2 cellular contexts compared by ENCODE assay signal in the genomic region with DNA sequence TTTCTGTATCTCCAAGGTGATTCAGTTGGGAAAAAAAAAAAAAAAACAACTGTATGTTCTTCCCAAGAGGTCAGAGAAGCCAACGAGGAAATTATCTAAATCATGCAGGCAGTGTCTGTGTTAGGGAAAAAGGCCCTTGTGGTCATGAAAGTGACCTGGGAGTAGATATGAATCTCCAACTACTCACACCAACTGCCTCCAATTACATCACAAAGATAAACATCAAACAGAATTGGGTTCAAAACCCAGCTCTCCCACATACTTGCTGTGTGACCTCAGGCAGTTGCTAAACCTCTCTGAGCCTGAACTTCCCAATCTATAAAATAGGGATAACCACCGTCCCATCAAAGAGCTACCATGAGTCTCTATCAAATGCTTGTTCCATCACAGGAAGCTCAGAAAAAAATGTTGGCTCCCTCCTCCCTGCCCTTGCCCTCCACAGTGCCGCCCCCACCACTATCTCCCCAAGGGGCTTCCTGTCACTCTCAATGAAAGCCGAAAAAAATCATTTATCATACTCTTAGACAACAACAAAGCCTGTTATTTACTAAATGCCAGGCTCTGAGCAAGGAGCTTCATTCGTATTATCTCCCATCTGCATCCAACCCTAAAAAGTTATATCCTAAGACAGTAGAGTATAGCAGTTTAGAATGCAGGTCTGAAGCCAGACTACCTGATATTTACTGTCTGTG.
TF ChIP-seq lines count a peak whose summit lies in the region.

No MANE protein-coding gene starts in this region.

TF ChIP-seq in HepG2, 621 proteins besides CTCF, POLR2A, EP300 and RAD21:
- TF ChIP-seq, protein P1, sequence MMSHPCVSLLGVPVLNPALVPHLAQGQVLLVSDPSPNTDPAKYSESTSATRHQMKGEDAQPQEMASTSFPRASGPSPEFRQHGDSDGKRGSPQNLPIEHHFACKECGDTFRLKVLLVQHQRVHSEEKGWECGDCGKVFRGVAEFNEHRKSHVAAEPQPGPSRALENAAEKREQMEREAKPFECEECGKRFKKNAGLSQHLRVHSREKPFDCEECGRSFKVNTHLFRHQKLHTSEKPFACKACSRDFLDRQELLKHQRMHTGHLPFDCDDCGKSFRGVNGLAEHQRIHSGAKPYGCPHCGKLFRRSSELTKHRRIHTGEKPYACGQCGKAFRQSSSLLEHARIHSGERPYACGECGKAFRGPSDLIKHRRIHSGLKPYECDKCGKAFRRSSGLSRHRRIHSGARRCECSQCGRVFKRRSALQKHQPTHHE (CRISPR knock-in tag; IDR thresholded peaks at IDR 0.05; ENCODE audit: borderline replicate concordance) = no peak
- TF ChIP-seq ZMYM3 (CRISPR knock-in tag; IDR thresholded peaks at IDR 0.05) = peak; percentile 61; the same call in 1 of the 2 replicates
- TF ChIP-seq ZNF768 (CRISPR knock-in tag; IDR thresholded peaks at IDR 0.05) = peak; percentile 89; the same call in 1 of the 2 replicates

TF ChIP-seq in K562, 482 proteins besides CTCF, POLR2A, EP300 and RAD21 (continues in another document):
- TF ChIP-seq, protein P2, sequence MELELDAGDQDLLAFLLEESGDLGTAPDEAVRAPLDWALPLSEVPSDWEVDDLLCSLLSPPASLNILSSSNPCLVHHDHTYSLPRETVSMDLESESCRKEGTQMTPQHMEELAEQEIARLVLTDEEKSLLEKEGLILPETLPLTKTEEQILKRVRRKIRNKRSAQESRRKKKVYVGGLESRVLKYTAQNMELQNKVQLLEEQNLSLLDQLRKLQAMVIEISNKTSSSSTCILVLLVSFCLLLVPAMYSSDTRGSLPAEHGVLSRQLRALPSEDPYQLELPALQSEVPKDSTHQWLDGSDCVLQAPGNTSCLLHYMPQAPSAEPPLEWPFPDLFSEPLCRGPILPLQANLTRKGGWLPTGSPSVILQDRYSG (tag; conservative IDR thresholded peaks at IDR 0.05; ENCODE audit: low read depth) = no peak
- TF ChIP-seq MAFF (IDR thresholded peaks at IDR 0.05; ENCODE audit: low read length) (no peak), PHF21A (IDR thresholded peaks at IDR 0.05; ENCODE audit: borderline replicate concordance, low read depth) (no peak), ZNF263 (CRISPR knock-in tag; IDR thresholded peaks at IDR 0.05; ENCODE audit: borderline replicate concordance) (no peak), RB1 (IDR thresholded peaks at IDR 0.05; ENCODE audit: low read depth) (no peak), CREB1 (IDR thresholded peaks at IDR 0.05) (no peak), CREB1 (CRISPR knock-in tag; IDR thresholded peaks at IDR 0.05) (no peak), PPARD (CRISPR knock-in tag; IDR thresholded peaks at IDR 0.05) (no peak), ZFP36 (IDR thresholded peaks at IDR 0.05; ENCODE audit: low read depth, low read length, partially characterized antibody) (peak; percentile 97), KLF1 (tag; IDR thresholded peaks at IDR 0.05) (no peak), ZNF232 (CRISPR knock-in tag; IDR thresholded peaks at IDR 0.05) (no peak), ZSCAN32 (CRISPR knock-in tag; IDR thresholded peaks at IDR 0.05) (no peak), HMG20A (CRISPR knock-in tag; conservative IDR thresholded peaks at IDR 0.05) (no peak), SPI1 (IDR thresholded peaks at IDR 0.05; ENCODE audit: borderline replicate concordance, low read depth, low read length) (no peak), STAT5A (IDR thresholded peaks at IDR 0.05; ENCODE audit: borderline replicate concordance, low read length) (0 out of 2 replicates have a peak, but pooled peaks have one; percentile 14), NRF1 (conservative IDR thresholded peaks at IDR 0.05 in 1 of 2, IDR thresholded peaks at IDR 0.05 in 1 of 2) (no peak), SIX5 (IDR thresholded peaks at IDR 0.05; ENCODE audit: borderline replicate concordance in 1 of 2, insufficient read depth in 1 of 2, low read depth in 1 of 2, low read length in 2 of 2) (no peak), ZNF239 (CRISPR knock-in tag; IDR thresholded peaks at IDR 0.05) (no peak), JUNB (CRISPR knock-in tag; conservative IDR thresholded peaks at IDR 0.05) (no peak), ZBTB1 (CRISPR knock-in tag; IDR thresholded peaks at IDR 0.05; ENCODE audit: borderline replicate concordance, low read depth) (no peak), ZBTB8A (IDR thresholded peaks at IDR 0.05; ENCODE audit: partially characterized antibody) (no peak), NFYB (IDR thresholded peaks at IDR 0.05; ENCODE audit: extremely low read depth, insufficient read length) (no peak), MAFG (tag; conservative IDR thresholded peaks at IDR 0.05) (no peak), SREBF2 (CRISPR knock-in tag; IDR thresholded peaks at IDR 0.05) (no peak)
- TF ChIP-seq, protein P3, sequence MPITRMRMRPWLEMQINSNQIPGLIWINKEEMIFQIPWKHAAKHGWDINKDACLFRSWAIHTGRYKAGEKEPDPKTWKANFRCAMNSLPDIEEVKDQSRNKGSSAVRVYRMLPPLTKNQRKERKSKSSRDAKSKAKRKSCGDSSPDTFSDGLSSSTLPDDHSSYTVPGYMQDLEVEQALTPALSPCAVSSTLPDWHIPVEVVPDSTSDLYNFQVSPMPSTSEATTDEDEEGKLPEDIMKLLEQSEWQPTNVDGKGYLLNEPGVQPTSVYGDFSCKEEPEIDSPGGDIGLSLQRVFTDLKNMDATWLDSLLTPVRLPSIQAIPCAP (CRISPR knock-in tag; IDR thresholded peaks at IDR 0.05; ENCODE audit: borderline replicate concordance) = no peak
- TF ChIP-seq, protein P4, sequence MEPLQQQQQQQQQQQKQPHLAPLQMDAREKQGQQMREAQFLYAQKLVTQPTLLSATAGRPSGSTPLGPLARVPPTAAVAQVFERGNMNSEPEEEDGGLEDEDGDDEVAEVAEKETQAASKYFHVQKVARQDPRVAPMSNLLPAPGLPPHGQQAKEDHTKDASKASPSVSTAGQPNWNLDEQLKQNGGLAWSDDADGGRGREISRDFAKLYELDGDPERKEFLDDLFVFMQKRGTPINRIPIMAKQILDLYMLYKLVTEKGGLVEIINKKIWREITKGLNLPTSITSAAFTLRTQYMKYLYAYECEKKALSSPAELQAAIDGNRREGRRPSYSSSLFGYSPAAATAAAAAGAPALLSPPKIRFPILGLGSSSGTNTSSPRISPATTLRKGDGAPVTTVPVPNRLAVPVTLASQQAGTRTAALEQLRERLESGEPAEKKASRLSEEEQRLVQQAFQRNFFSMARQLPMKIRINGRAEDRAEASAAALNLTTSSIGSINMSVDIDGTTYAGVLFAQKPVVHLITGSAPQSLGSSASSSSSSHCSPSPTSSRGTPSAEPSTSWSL (CRISPR knock-in tag; IDR thresholded peaks at IDR 0.05; ENCODE audit: borderline replicate concordance) = no peak
- TF ChIP-seq, protein P5, sequence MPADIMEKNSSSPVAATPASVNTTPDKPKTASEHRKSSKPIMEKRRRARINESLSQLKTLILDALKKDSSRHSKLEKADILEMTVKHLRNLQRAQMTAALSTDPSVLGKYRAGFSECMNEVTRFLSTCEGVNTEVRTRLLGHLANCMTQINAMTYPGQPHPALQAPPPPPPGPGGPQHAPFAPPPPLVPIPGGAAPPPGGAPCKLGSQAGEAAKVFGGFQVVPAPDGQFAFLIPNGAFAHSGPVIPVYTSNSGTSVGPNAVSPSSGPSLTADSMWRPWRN (IDR thresholded peaks at IDR 0.05; ENCODE audit: low read depth) = no peak; the same call in 1 of the 2 replicates
- TF ChIP-seq, protein P6, sequence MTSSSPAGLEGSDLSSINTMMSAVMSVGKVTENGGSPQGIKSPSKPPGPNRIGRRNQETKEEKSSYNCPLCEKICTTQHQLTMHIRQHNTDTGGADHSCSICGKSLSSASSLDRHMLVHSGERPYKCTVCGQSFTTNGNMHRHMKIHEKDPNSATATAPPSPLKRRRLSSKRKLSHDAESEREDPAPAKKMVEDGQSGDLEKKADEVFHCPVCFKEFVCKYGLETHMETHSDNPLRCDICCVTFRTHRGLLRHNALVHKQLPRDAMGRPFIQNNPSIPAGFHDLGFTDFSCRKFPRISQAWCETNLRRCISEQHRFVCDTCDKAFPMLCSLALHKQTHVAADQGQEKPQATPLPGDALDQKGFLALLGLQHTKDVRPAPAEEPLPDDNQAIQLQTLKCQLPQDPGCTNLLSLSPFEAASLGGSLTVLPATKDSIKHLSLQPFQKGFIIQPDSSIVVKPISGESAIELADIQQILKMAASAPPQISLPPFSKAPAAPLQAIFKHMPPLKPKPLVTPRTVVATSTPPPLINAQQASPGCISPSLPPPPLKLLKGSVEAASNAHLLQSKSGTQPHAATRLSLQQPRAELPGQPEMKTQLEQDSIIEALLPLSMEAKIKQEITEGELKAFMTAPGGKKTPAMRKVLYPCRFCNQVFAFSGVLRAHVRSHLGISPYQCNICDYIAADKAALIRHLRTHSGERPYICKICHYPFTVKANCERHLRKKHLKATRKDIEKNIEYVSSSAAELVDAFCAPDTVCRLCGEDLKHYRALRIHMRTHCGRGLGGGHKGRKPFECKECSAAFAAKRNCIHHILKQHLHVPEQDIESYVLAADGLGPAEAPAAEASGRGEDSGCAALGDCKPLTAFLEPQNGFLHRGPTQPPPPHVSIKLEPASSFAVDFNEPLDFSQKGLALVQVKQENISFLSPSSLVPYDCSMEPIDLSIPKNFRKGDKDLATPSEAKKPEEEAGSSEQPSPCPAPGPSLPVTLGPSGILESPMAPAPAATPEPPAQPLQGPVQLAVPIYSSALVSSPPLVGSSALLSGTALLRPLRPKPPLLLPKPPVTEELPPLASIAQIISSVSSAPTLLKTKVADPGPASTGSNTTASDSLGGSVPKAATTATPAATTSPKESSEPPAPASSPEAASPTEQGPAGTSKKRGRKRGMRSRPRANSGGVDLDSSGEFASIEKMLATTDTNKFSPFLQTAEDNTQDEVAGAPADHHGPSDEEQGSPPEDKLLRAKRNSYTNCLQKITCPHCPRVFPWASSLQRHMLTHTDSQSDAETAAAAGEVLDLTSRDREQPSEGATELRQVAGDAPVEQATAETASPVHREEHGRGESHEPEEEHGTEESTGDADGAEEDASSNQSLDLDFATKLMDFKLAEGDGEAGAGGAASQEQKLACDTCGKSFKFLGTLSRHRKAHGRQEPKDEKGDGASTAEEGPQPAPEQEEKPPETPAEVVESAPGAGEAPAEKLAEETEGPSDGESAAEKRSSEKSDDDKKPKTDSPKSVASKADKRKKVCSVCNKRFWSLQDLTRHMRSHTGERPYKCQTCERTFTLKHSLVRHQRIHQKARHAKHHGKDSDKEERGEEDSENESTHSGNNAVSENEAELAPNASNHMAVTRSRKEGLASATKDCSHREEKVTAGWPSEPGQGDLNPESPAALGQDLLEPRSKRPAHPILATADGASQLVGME (CRISPR knock-in tag; IDR thresholded peaks at IDR 0.05) = no peak
- TF ChIP-seq, protein P7, sequence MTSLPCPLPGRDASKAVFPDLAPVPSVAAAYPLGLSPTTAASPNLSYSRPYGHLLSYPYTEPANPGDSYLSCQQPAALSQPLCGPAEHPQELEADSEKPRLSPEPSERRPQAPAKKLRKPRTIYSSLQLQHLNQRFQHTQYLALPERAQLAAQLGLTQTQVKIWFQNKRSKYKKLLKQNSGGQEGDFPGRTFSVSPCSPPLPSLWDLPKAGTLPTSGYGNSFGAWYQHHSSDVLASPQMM (CRISPR knock-in tag; IDR thresholded peaks at IDR 0.05) = no peak
- TF ChIP-seq, protein P8, sequence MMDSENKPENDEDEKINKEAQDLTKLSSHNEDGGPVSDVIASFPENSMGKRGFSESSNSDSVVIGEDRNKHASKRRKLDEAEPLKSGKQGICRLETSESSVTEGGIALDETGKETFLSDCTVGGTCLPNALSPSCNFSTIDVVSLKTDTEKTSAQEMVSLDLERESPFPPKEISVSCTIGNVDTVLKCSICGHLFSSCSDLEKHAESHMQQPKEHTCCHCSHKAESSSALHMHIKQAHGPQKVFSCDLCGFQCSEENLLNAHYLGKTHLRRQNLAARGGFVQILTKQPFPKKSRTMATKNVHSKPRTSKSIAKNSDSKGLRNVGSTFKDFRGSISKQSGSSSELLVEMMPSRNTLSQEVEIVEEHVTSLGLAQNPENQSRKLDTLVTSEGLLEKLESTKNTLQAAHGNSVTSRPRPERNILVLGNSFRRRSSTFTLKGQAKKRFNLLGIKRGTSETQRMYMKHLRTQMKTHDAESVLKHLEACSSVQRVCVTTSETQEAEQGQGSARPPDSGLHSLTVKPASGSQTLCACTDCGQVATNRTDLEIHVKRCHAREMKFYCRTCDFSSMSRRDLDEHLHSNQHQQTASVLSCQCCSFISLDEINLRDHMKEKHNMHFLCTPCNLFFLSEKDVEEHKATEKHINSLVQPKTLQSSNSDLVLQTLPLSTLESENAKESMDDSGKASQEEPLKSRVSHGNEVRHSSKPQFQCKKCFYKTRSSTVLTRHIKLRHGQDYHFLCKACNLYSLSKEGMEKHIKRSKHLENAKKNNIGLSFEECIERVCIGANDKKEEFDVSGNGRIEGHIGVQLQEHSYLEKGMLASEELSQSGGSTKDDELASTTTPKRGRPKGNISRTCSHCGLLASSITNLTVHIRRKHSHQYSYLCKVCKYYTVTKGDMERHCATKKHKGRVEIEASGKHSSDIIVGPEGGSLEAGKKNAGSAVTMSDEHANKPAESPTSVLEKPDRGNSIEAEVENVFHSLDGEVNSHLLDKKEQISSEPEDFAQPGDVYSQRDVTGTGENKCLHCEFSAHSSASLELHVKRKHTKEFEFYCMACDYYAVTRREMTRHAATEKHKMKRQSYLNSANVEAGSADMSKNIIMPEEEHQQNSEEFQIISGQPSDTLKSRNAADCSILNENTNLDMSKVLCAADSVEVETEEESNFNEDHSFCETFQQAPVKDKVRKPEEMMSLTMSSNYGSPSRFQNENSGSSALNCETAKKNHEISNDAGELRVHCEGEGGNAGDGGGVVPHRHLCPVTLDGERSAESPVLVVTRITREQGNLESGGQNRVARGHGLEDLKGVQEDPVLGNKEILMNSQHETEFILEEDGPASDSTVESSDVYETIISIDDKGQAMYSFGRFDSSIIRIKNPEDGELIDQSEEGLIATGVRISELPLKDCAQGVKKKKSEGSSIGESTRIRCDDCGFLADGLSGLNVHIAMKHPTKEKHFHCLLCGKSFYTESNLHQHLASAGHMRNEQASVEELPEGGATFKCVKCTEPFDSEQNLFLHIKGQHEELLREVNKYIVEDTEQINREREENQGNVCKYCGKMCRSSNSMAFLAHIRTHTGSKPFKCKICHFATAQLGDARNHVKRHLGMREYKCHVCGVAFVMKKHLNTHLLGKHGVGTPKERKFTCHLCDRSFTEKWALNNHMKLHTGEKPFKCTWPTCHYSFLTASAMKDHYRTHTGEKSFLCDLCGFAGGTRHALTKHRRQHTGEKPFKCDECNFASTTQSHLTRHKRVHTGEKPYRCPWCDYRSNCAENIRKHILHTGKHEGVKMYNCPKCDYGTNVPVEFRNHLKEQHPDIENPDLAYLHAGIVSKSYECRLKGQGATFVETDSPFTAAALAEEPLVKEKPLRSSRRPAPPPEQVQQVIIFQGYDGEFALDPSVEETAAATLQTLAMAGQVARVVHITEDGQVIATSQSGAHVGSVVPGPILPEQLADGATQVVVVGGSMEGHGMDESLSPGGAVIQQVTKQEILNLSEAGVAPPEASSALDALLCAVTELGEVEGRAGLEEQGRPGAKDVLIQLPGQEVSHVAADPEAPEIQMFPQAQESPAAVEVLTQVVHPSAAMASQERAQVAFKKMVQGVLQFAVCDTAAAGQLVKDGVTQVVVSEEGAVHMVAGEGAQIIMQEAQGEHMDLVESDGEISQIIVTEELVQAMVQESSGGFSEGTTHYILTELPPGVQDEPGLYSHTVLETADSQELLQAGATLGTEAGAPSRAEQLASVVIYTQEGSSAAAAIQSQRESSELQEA (IDR thresholded peaks at IDR 0.05; ENCODE audit: low read depth) = no peak
